ENCODE assay signal across 8 cellular contexts in genomic region chr14:23319746-23320583, GRCh38. TPM values are rescaled to one million over a fixed set of nuclear protein-coding genes. Genes with fewer than 3 reads are reported as not detected.
A peak's percentile ranks its signal among the peaks of the same experiment; 100 is the strongest.
DNase-seq lines count a peak whose midpoint lies in the region; ATAC-seq and TF ChIP-seq lines count a peak whose summit lies in the region.

No MANE protein-coding gene starts in this region.

- H3K9me3 ChIP-seq in HUES48 (ENCODE audit: control insufficient read depth, insufficient read depth, low read length) (no peaks in the 10 kb centered on the region), breast epithelium (no peaks in the 10 kb centered on the region), mucosa of stomach (ENCODE audit: control insufficient read depth, low read length) (no peaks in the 10 kb centered on the region)

- DNase-seq in breast epithelium (ENCODE audit: low spot score in 2 of 2) (no peak), AML-193 (lab: John Stamatoyannopoulos, UW) (no peak), islet precursor cell (no peak), cortex of kidney (lab: John Stamatoyannopoulos, UW) (no peak)

- H3K4me3 ChIP-seq in HUES48 (ENCODE audit: low read depth, low read length), result peak overlapping the region; percentile 61
- peak overlapping the region; percentile 36 to 92 (median 76) for H3K4me3 ChIP-seq in breast epithelium
- H3K4me3 ChIP-seq in mucosa of stomach (ENCODE audit: low read length), result no peak overlapping the region

- peak overlapping the region; percentile 96 for H3K27ac ChIP-seq in 22Rv1
- H3K27ac ChIP-seq in HUES48 (ENCODE audit: low read depth, low read length), result peak overlapping the region; percentile 93
- peak overlapping the region; percentile 94 to 97 for H3K27ac ChIP-seq in breast epithelium

- H3K4me1 ChIP-seq in HUES48 (ENCODE audit: control insufficient read depth, insufficient read depth, low read length) (peaks cover 17% of the 10 kb centered on the region; the same call in 1 of the 2 replicates), breast epithelium (peaks cover 0 to 4% of the 10 kb centered on the region in 2 donors), mucosa of stomach (ENCODE audit: control insufficient read depth, insufficient read depth, low read length) (peaks cover 20% of the 10 kb centered on the region)

- no peak for ATAC-seq in HG02678 (IDR thresholded peaks at IDR 0.05; ENCODE audit: unreplicated experiment)

- H3K27me3 ChIP-seq in HUES48 (ENCODE audit: control insufficient read depth, insufficient read depth, low read length) (no peaks in the 10 kb centered on the region), breast epithelium (no peaks in the 10 kb centered on the region), mucosa of stomach (ENCODE audit: control insufficient read depth, insufficient read depth, low read length) (no peaks in the 10 kb centered on the region)

- peaks cover 24% of the 10 kb centered on the region for H3K36me3 ChIP-seq in HUES48 (ENCODE audit: control insufficient read depth, insufficient read depth, low read length)
- H3K36me3 ChIP-seq in breast epithelium, result no peaks in the 10 kb centered on the region
- peaks cover 14% of the 10 kb centered on the region for H3K36me3 ChIP-seq in mucosa of stomach (ENCODE audit: control insufficient read depth, insufficient read depth, low read length)

- TF ChIP-seq CTCF in 22Rv1 (IDR thresholded peaks at IDR 0.05), result no peak
- no peak for TF ChIP-seq CTCF in breast epithelium (IDR thresholded peaks at IDR 0.05)

- H3K9ac ChIP-seq in HUES48 (ENCODE audit: low read depth, low read length) (peak overlapping the region; percentile 62), mucosa of stomach (ENCODE audit: low read length) (peak overlapping the region; percentile 58)

- TF ChIP-seq POLR2A in breast epithelium (IDR thresholded peaks at IDR 0.05), result no peak

- intact Hi-C loops in breast epithelium (cut with DNase I; ENCODE audit: low total_unique reads), result loop anchor here (5.0 to 10.0 kb wide), 2 partner anchors 155 to 333 kb away; no protein-coding TSS in a partner anchor

RNA-seq across cellular contexts. Expression of gene PABPN1, which starts 1.3 kb away (rescaled TPM):
- 10 to 100 TPM; 45.9 to 87.2 (median 74.1) TPM for total RNA-seq in breast epithelium

RNA-seq across cellular contexts. Expression of gene BCL2L2, which starts 13.3 kb away (rescaled TPM):
- total RNA-seq in breast epithelium, result 10 to 100 TPM; 28.8 to 55.5 (median 48.2) TPM

RNA-seq across cellular contexts. Expression of gene PPP1R3E, which starts 17.3 kb away (rescaled TPM):
- 10 to 100 TPM in 1 of 3 donors, 1 to 10 TPM in 2; 8.2 to 11.6 (median 9.4) TPM for total RNA-seq in breast epithelium

RNA-seq across cellular contexts. Expression of gene SLC22A17, which starts 32.7 kb away (rescaled TPM):
- 10 to 100 TPM in 2 of 3 donors, 1 to 10 TPM in 1; 6.4 to 53.7 (median 52.1) TPM for total RNA-seq in breast epithelium

RNA-seq across cellular contexts. Expression of gene HOMEZ, which starts 34.0 kb away (rescaled TPM):
- 10 to 100 TPM; 10.8 to 15.4 (median 12.0) TPM for total RNA-seq in breast epithelium
